In genomic region chr2:78861546-78861945, GRCh38 we compare ENCODE assay signal across 11 cellular contexts.
DNase-seq lines count a peak whose midpoint lies in the region; ATAC-seq and TF ChIP-seq lines count a peak whose summit lies in the region.
"Had no signal": no experiment of that assay in that cellular context is flagged by ENCODE, and none has a peak within 500 bp of the region (broad histone marks: within the 10 kb centered on the region; RNA-seq: fewer than 3 reads in every experiment).

No MANE protein-coding gene starts in this region.

- no peak overlapping the region for H3K27ac ChIP-seq in body of pancreas

- intact Hi-C loops in body of pancreas (cut with DNase I), result no loop called here

- H3K9me3 ChIP-seq in body of pancreas, result no peaks in the 10 kb centered on the region

- no peaks in the 10 kb centered on the region for H3K27me3 ChIP-seq in body of pancreas

- TF ChIP-seq POLR2A in body of pancreas (IDR thresholded peaks at IDR 0.05), result no peak

- no peak overlapping the region for H3K4me3 ChIP-seq in Jurkat, Clone E6-1 (ENCODE audit: low read length)
- H3K4me3 ChIP-seq in body of pancreas, result no peak overlapping the region

- no peak overlapping the region for H3K27ac Mint-ChIP-seq in progenitor cell of endocrine pancreas
- H3K27ac Mint-ChIP-seq: activated naive CD8-positive, alpha-beta T cell treated with anti-CD3 and anti-CD28 coated beads, Interleukin-2, amount 50 U/mL, for 24 hours had no signal

- no peaks in the 10 kb centered on the region for H3K36me3 Mint-ChIP-seq in progenitor cell of endocrine pancreas (ENCODE audit: insufficient read depth)

- H3K27me3 Mint-ChIP-seq in progenitor cell of endocrine pancreas, result no peaks in the 10 kb centered on the region
- H3K27me3 Mint-ChIP-seq: activated naive CD8-positive, alpha-beta T cell treated with anti-CD3 and anti-CD28 coated beads, Interleukin-2, amount 50 U/mL, for 24 hours had no signal

- TF ChIP-seq CTCF in body of pancreas (IDR thresholded peaks at IDR 0.05), result peak; percentile 11 to 68 (median 54)
- peak; percentile 45 for TF ChIP-seq CTCF in progenitor cell of endocrine pancreas (IDR thresholded peaks at IDR 0.05; ENCODE audit: unreplicated experiment)

- H3K4me1 Mint-ChIP-seq in progenitor cell of endocrine pancreas (ENCODE audit: low read depth), result peaks cover 2% of the 10 kb centered on the region
- H3K4me1 Mint-ChIP-seq: activated naive CD8-positive, alpha-beta T cell treated with anti-CD3 and anti-CD28 coated beads, Interleukin-2, amount 50 U/mL, for 24 hours had no signal

- no peaks in the 10 kb centered on the region for H3K4me1 ChIP-seq in body of pancreas

- H3K4me3 Mint-ChIP-seq in progenitor cell of endocrine pancreas (ENCODE audit: low read depth), result no peak overlapping the region
- H3K4me3 Mint-ChIP-seq: activated naive CD8-positive, alpha-beta T cell treated with anti-CD3 and anti-CD28 coated beads, Interleukin-2, amount 50 U/mL, for 24 hours had no signal

- H3K36me3 ChIP-seq in body of pancreas (replicated peaks in 1 of 2; ENCODE audit: insufficient read depth in 1 of 2, low read depth in 2 of 2), result no peaks in the 10 kb centered on the region

- H3K9me3 Mint-ChIP-seq in progenitor cell of endocrine pancreas (ENCODE audit: low read depth), result peaks cover 12% of the 10 kb centered on the region

- peak; percentile 45 for ATAC-seq in body of pancreas
- no peak for ATAC-seq in HG03520 (IDR thresholded peaks at IDR 0.05; ENCODE audit: unreplicated experiment)
- no peak for ATAC-seq in GM21390 (IDR thresholded peaks at IDR 0.05; ENCODE audit: unreplicated experiment)
- ATAC-seq: activated naive CD8-positive, alpha-beta T cell treated with anti-CD3 and anti-CD28 coated beads, Interleukin-2, amount 50 U/mL, for 24 hours; Right ventricle myocardium inferior had no signal

- 17 to 34% methylated on average over 6 of the region's 6 CpGs for WGBS in body of pancreas, 2 donors

- DNase-seq in NCI-H1417 (lab: John Stamatoyannopoulos, UW), result peak in 2 of 3 experiments; percentile 6 to 14
- DNase-seq in NCI-H1417 treated with DMSO at 0.1 percent for 48 hours (lab: John Stamatoyannopoulos, UW), result no peak
- peak; percentile 19 for DNase-seq in Jurkat, Clone E6-1 (ENCODE audit: low read depth, low spot score)
- DNase-seq in body of pancreas, result peak in 3 of 4 donors; percentile 15 to 42 (median 23)
- no peak for DNase-seq in progenitor cell of endocrine pancreas (ENCODE audit: low spot score, unreplicated experiment)
- no peak for DNase-seq in GM19240 (ENCODE audit: insufficient read length, low spot score)
- DNase-seq: activated naive CD8-positive, alpha-beta T cell treated with anti-CD3 and anti-CD28 coated beads, Interleukin-2, amount 50 U/mL, for 24 hours; kidney glomerular epithelial cell had no signal

Comparison
In these comparisons a context has a peak if more than half of its experiments do, and no peak if none do; other contexts are left out.
1. DNase-seq: peak in NCI-H1417 (2 of 3), Jurkat, Clone E6-1 (single experiment) and body of pancreas (3 of 4); none in NCI-H1417 treated with DMSO at 0.1 percent for 48 hours (single experiment), progenitor cell of endocrine pancreas (single experiment) and GM19240 (single experiment).